In genomic region chr18:8601277-8602032, GRCh38 we compare ENCODE assay signal across 7 cellular contexts. TPM values are rescaled to one million over a fixed set of nuclear protein-coding genes. Genes with fewer than 3 reads are reported as not detected.
DNase-seq lines count a peak whose midpoint lies in the region; ATAC-seq and TF ChIP-seq lines count a peak whose summit lies in the region.

No MANE protein-coding gene starts in this region.

- peaks cover 27% of the 10 kb centered on the region for H3K27me3 Mint-ChIP-seq in activated naive CD4-positive, alpha-beta T cell treated with anti-CD3 and anti-CD28 coated beads, Interleukin-2, amount 10 ng/mL, durations not matched to agents 7 days and 5 days

- peaks cover 9% of the 10 kb centered on the region for H3K4me1 Mint-ChIP-seq in activated naive CD4-positive, alpha-beta T cell treated with anti-CD3 and anti-CD28 coated beads, Interleukin-2, amount 10 ng/mL, durations not matched to agents 7 days and 5 days

- H3K9me3 ChIP-seq in PC-3 (ENCODE audit: low read length): no peaks in the 10 kb centered on the region
- no peaks in the 10 kb centered on the region for H3K9me3 ChIP-seq in spleen

- TF ChIP-seq POLR2A in spleen (IDR thresholded peaks at IDR 0.05): no peak

- no TSS peak for BruUV-seq in PC-3 (replicated peaks; lab: Mats Ljungman, UMichigan)

- ATAC-seq in GM19324 (IDR thresholded peaks at IDR 0.05; ENCODE audit: low FRiP score, unreplicated experiment) (peak; percentile 64), HG02973 (IDR thresholded peaks at IDR 0.05; ENCODE audit: unreplicated experiment) (peak; percentile 67), PC-3 (peak; percentile 37)

- H2AFZ ChIP-seq in PC-3 (ENCODE audit: low read length): no peak overlapping the region

- H3K27ac ChIP-seq in PC-3 (ENCODE audit: low read length) (no peak overlapping the region), spleen (peak overlapping the region in 5 of 8 donors; percentile 7 to 70 (median 29))

- H3K36me3 ChIP-seq in PC-3 (ENCODE audit: low read depth, low read length): no peaks in the 10 kb centered on the region
- H3K36me3 ChIP-seq in spleen: no peaks in the 10 kb centered on the region

- no peaks in the 10 kb centered on the region for H3K9me3 Mint-ChIP-seq in activated naive CD4-positive, alpha-beta T cell treated with anti-CD3 and anti-CD28 coated beads, Interleukin-2, amount 10 ng/mL, durations not matched to agents 7 days and 5 days

- H3K4me1 ChIP-seq in PC-3 (ENCODE audit: insufficient read depth, low read length): no peaks in the 10 kb centered on the region
- H3K4me1 ChIP-seq in spleen: peaks cover 3 to 45% (median 35%) of the 10 kb centered on the region in 6 donors

- no peak for DNase-seq in PC-3
- no peak for DNase-seq in spleen
- DNase-seq in NCI-H1436 (lab: John Stamatoyannopoulos, UW): no peak
- no peak for DNase-seq in activated naive CD4-positive, alpha-beta T cell treated with anti-CD3 and anti-CD28 coated beads, Interleukin-2, amount 10 ng/mL, durations not matched to agents 7 days and 5 days
- DNase-seq in COR-L47 (lab: John Stamatoyannopoulos, UW): no peak

- TF ChIP-seq CTCF in PC-3 (conservative IDR thresholded peaks at IDR 0.05; ENCODE audit: low read depth, low read length) (no peak), spleen (IDR thresholded peaks at IDR 0.05 in 8 of 11, conservative IDR thresholded peaks at IDR 0.05 in 3 of 11) (no peak)

- H3K4me3 ChIP-seq in PC-3 (ENCODE audit: low read length): no peak overlapping the region
- peak overlapping the region in 1 of 8 donors; percentile 26 for H3K4me3 ChIP-seq in spleen

- H3K79me2 ChIP-seq in PC-3 (ENCODE audit: low read length): no peaks in the 10 kb centered on the region

- no peaks in the 10 kb centered on the region for H3K36me3 Mint-ChIP-seq in activated naive CD4-positive, alpha-beta T cell treated with anti-CD3 and anti-CD28 coated beads, Interleukin-2, amount 10 ng/mL, durations not matched to agents 7 days and 5 days

- H3F3A ChIP-seq in PC-3 (ENCODE audit: low read length, unreplicated experiment): no peaks in the 10 kb centered on the region

- H3K27me3 ChIP-seq in PC-3 (ENCODE audit: low read length): peaks cover 12% of the 10 kb centered on the region
- H3K27me3 ChIP-seq in spleen (replicated peaks in 1 of 7): no peaks in the 10 kb centered on the region

- intact Hi-C loops in PC-3 (cut with micrococcal nuclease) (no loop called here), spleen (cut with DNase I; ENCODE audit: low total_unique reads) (no loop called here)

- no peak overlapping the region for H3K27ac Mint-ChIP-seq in activated naive CD4-positive, alpha-beta T cell treated with anti-CD3 and anti-CD28 coated beads, Interleukin-2, amount 10 ng/mL, durations not matched to agents 7 days and 5 days

- POLR2A ChIA-PET in PC-3 (lab: Charles Lee; ENCODE audit: unreplicated experiment): no interaction called here

- no peaks in the 10 kb centered on the region for H4K20me1 ChIP-seq in PC-3 (ENCODE audit: low read length)

- WGBS in spleen, 5 donors: 42 to 54% (median 48%) methylated on average over 6 of the region's 6 CpGs

- CTCF ChIA-PET in PC-3 (lab: Charles Lee): no interaction called here
- CTCF ChIA-PET in activated naive CD4-positive, alpha-beta T cell treated with anti-CD3 and anti-CD28 coated beads, Interleukin-2, amount 10 ng/mL, durations not matched to agents 7 days and 5 days (lab: Charles Lee): interaction anchor here (0.8 kb wide), 1 partner anchor 8 kb away, joined by 3 read pairs; the partner anchor contains the start of gene RAB12

- H3K9me2 ChIP-seq in PC-3 (replicated peaks; ENCODE audit: low read length): no peaks in the 10 kb centered on the region

- no peak overlapping the region for H3K9ac ChIP-seq in PC-3 (ENCODE audit: low read length)

- H3K4me2 ChIP-seq in PC-3 (ENCODE audit: low read length): no peak overlapping the region

- no peak overlapping the region for H3K4me3 Mint-ChIP-seq in activated naive CD4-positive, alpha-beta T cell treated with anti-CD3 and anti-CD28 coated beads, Interleukin-2, amount 10 ng/mL, durations not matched to agents 7 days and 5 days

RNA-seq across cellular contexts. Expression of gene RAB12, which starts 7.8 kb away (rescaled TPM):
- total RNA-seq in PC-3 (2014; rRNA removed) (50.9 and 54.9 TPM in 2 replicates), spleen (10 to 100 TPM; 33.4 to 56.5 (median 47.5) TPM)
- 10 to 100 TPM; 26.0 to 33.5 (median 28.9) TPM for polyA plus RNA-seq in spleen
